ENCODE assay signal across 2 cellular contexts in genomic region chr11:86670179-86670578, GRCh38.
TF ChIP-seq lines count a peak whose summit lies in the region.

No MANE protein-coding gene starts in this region.

TF ChIP-seq in endothelial cell of umbilical vein, 7 proteins besides CTCF, POLR2A, EP300 and RAD21:
- TF ChIP-seq MYC (IDR thresholded peaks at IDR 0.05; ENCODE audit: low read depth, low read length) (no peak), JUN (IDR thresholded peaks at IDR 0.05; ENCODE audit: borderline replicate concordance, insufficient read depth, insufficient read length, low read depth) (no peak), EZH2 (IDR thresholded peaks at IDR 0.05; ENCODE audit: borderline replicate concordance, low read depth, low read length, severe bottlenecking) (no peak), FOS (IDR thresholded peaks at IDR 0.05; ENCODE audit: borderline replicate concordance, insufficient read depth, low read length) (no peak), GATA2 (IDR thresholded peaks at IDR 0.05; ENCODE audit: insufficient read depth, insufficient read length, low read depth, low read length) (no peak), POLR2AphosphoS5 (IDR thresholded peaks at IDR 0.05; ENCODE audit: insufficient read depth, low read depth, low read length) (no peak)
- TF ChIP-seq, protein P1, sequence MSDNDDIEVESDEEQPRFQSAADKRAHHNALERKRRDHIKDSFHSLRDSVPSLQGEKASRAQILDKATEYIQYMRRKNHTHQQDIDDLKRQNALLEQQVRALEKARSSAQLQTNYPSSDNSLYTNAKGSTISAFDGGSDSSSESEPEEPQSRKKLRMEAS (IDR thresholded peaks at IDR 0.05; ENCODE audit: insufficient read depth, insufficient read length) = no peak

TF ChIP-seq in HepG2, 621 proteins besides CTCF, POLR2A, EP300 and RAD21 (continued from another document):
- TF ChIP-seq ZNF615 (CRISPR knock-in tag; IDR thresholded peaks at IDR 0.05; ENCODE audit: borderline replicate concordance) = no peak
- TF ChIP-seq, protein P2, sequence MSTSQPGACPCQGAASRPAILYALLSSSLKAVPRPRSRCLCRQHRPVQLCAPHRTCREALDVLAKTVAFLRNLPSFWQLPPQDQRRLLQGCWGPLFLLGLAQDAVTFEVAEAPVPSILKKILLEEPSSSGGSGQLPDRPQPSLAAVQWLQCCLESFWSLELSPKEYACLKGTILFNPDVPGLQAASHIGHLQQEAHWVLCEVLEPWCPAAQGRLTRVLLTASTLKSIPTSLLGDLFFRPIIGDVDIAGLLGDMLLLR (CRISPR knock-in tag; IDR thresholded peaks at IDR 0.05) = no peak
- no peak for TF ChIP-seq TCF12 (IDR thresholded peaks at IDR 0.05)
- no peak for TF ChIP-seq TCF12 (CRISPR knock-in tag; IDR thresholded peaks at IDR 0.05)
- no peak for TF ChIP-seq MLLT10 (CRISPR knock-in tag; IDR thresholded peaks at IDR 0.05)
- TF ChIP-seq, protein P3, sequence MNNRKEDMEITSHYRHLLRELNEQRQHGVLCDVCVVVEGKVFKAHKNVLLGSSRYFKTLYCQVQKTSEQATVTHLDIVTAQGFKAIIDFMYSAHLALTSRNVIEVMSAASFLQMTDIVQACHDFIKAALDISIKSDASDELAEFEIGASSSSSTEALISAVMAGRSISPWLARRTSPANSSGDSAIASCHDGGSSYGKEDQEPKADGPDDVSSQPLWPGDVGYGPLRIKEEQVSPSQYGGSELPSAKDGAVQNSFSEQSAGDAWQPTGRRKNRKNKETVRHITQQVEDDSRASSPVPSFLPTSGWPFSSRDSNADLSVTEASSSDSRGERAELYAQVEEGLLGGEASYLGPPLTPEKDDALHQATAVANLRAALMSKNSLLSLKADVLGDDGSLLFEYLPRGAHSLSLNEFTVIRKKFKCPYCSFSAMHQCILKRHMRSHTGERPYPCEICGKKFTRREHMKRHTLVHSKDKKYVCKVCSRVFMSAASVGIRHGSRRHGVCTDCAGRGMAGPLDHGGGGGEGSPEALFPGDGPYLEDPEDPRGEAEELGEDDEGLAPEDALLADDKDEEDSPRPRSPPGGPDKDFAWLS (CRISPR knock-in tag; IDR thresholded peaks at IDR 0.05; ENCODE audit: borderline replicate concordance) = no peak
- no peak for TF ChIP-seq THAP9 (CRISPR knock-in tag; IDR thresholded peaks at IDR 0.05; ENCODE audit: borderline replicate concordance)
- TF ChIP-seq, protein P4, sequence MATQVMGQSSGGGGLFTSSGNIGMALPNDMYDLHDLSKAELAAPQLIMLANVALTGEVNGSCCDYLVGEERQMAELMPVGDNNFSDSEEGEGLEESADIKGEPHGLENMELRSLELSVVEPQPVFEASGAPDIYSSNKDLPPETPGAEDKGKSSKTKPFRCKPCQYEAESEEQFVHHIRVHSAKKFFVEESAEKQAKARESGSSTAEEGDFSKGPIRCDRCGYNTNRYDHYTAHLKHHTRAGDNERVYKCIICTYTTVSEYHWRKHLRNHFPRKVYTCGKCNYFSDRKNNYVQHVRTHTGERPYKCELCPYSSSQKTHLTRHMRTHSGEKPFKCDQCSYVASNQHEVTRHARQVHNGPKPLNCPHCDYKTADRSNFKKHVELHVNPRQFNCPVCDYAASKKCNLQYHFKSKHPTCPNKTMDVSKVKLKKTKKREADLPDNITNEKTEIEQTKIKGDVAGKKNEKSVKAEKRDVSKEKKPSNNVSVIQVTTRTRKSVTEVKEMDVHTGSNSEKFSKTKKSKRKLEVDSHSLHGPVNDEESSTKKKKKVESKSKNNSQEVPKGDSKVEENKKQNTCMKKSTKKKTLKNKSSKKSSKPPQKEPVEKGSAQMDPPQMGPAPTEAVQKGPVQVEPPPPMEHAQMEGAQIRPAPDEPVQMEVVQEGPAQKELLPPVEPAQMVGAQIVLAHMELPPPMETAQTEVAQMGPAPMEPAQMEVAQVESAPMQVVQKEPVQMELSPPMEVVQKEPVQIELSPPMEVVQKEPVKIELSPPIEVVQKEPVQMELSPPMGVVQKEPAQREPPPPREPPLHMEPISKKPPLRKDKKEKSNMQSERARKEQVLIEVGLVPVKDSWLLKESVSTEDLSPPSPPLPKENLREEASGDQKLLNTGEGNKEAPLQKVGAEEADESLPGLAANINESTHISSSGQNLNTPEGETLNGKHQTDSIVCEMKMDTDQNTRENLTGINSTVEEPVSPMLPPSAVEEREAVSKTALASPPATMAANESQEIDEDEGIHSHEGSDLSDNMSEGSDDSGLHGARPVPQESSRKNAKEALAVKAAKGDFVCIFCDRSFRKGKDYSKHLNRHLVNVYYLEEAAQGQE (IDR thresholded peaks at IDR 0.05; ENCODE audit: borderline replicate concordance in 1 of 2, low read depth in 1 of 2, low read length in 2 of 2) = no peak
- TF ChIP-seq, protein P5, sequence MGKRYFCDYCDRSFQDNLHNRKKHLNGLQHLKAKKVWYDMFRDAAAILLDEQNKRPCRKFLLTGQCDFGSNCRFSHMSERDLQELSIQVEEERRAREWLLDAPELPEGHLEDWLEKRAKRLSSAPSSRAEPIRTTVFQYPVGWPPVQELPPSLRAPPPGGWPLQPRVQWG (CRISPR knock-in tag; IDR thresholded peaks at IDR 0.05; ENCODE audit: borderline replicate concordance, low read depth) = no peak
- TF ChIP-seq REXO4 (CRISPR knock-in tag; IDR thresholded peaks at IDR 0.05; ENCODE audit: borderline replicate concordance) = no peak
- TF ChIP-seq ZNF672 (CRISPR knock-in tag; IDR thresholded peaks at IDR 0.05) = no peak
- no peak for TF ChIP-seq ZNF790 (CRISPR knock-in tag; IDR thresholded peaks at IDR 0.05; ENCODE audit: borderline replicate concordance)
- no peak for TF ChIP-seq ZNF792 (CRISPR knock-in tag; IDR thresholded peaks at IDR 0.05)
- TF ChIP-seq SMARCC2 (IDR thresholded peaks at IDR 0.05) = no peak
- no peak for TF ChIP-seq PAF1 (CRISPR knock-in tag; IDR thresholded peaks at IDR 0.05)
- TF ChIP-seq FOSL2 (CRISPR knock-in tag; IDR thresholded peaks at IDR 0.05) = no peak
